In genomic region chr2:196101325-196101981, GRCh38 we compare ENCODE assay signal across 9 cellular contexts. TPM values are rescaled to one million over a fixed set of nuclear protein-coding genes. Genes with fewer than 3 reads are reported as not detected.
A peak's percentile ranks its signal among the peaks of the same experiment; 100 is the strongest.
DNase-seq lines count a peak whose midpoint lies in the region; ATAC-seq, FAIRE-seq and TF ChIP-seq lines count a peak whose summit lies in the region.
"Had no signal": no experiment of that assay in that cellular context is flagged by ENCODE, and none has a peak within 500 bp of the region (broad histone marks: within the 10 kb centered on the region; RNA-seq: fewer than 3 reads in every experiment).

No MANE protein-coding gene starts in this region.

- DNase-seq in NCI-H146 (lab: John Stamatoyannopoulos, UW) (peak; percentile 13), NCI-H146 treated with DMSO at 0.1 percent for 48 hours (lab: John Stamatoyannopoulos, UW; ENCODE audit: unreplicated experiment) (no peak), OCI-M2 (lab: John Stamatoyannopoulos, UW; ENCODE audit: unreplicated experiment) (peak; percentile 50), germinal center (ENCODE audit: low spot score) (peak; percentile 62), upper lobe of left lung (no peak), coronary artery (ENCODE audit: low spot score) (no peak), frontal cortex (ENCODE audit: low spot score in 2 of 2) (no peak)

- H3K4me1 ChIP-seq in upper lobe of left lung, result peaks cover 0 to 4% (median 0%) of the 10 kb centered on the region in 4 donors

- WGBS in upper lobe of left lung, 2 donors, result 50 to 51% methylated on average over 6 of the region's 6 CpGs

- H3K27me3 ChIP-seq in upper lobe of left lung, result no peaks in the 10 kb centered on the region

- TF ChIP-seq CTCF in upper lobe of left lung (IDR thresholded peaks at IDR 0.05) (no peak), coronary artery (IDR thresholded peaks at IDR 0.05) (no peak)

- TF ChIP-seq EP300 in upper lobe of left lung (IDR thresholded peaks at IDR 0.05), result no peak

- no peaks in the 10 kb centered on the region for H3K36me3 ChIP-seq in upper lobe of left lung

- ATAC-seq in HG02642 (IDR thresholded peaks at IDR 0.05; ENCODE audit: poor library complexity, unreplicated experiment), result peak; percentile 99
- ATAC-seq in upper lobe of left lung (ENCODE audit: low FRiP score in 2 of 2), result peak; percentile 67 to 76

- no peak for FAIRE-seq in frontal cortex (lab: Jason Lieb, UNC)
- FAIRE-seq: A204.1 had no signal

- H3K27ac ChIP-seq in upper lobe of left lung (no peak overlapping the region), coronary artery (no peak overlapping the region)

- H3K4me3 ChIP-seq in upper lobe of left lung, result no peak overlapping the region
- H3K4me3 ChIP-seq in coronary artery, result no peak overlapping the region

- no peak for TF ChIP-seq POLR2A in upper lobe of left lung (IDR thresholded peaks at IDR 0.05)

- no peaks in the 10 kb centered on the region for H3K9me3 ChIP-seq in upper lobe of left lung

RNA-seq across cellular contexts. Expression of gene DNAH7, which starts 32.8 kb away (rescaled TPM):
- total RNA-seq in upper lobe of left lung, result 10 to 100 TPM in 3 of 6 donors, 1 to 10 TPM in 3; 1.6 to 33.5 (median 7.8) TPM
- 11.4 TPM for total RNA-seq in frontal cortex

Comparison
In these comparisons a context has a peak if more than half of its experiments do, and no peak if none do; other contexts are left out.
1. DNase-seq: peak in NCI-H146 (single experiment), OCI-M2 (single experiment) and germinal center (single experiment); none in NCI-H146 treated with DMSO at 0.1 percent for 48 hours (single experiment), upper lobe of left lung (0 of 2), coronary artery (single experiment) and frontal cortex (0 of 2).